4 cellular contexts compared by ENCODE assay signal in the genomic region with DNA sequence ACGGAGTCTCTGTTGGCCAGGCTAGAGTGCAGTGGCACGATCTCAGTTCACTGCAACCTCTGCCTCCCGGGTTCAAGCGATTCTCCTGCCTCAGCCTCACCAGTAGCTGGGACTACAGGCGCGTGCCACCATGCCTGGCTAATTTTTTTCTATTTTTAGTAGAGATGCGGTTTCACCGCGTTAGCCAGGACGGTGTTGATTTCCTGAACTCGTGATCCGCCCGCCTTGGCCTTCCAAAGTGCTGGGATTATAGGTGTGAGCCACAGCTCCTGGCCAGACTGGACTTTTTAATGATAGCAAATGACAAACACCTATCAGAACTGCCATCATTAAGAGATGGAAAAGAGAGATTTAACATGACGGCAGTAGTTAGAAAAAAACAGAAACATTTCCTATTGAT.
DNase-seq lines count a peak whose midpoint lies in the region; ATAC-seq and TF ChIP-seq lines count a peak whose summit lies in the region.
"Not testable (repeated sequence)": the region's sequence is repeated elsewhere in the genome, so short reads cannot be mapped to it uniquely, and the experiment has no call there.

No MANE protein-coding gene starts in this region.

- DNase-seq in RPMI7951 (ENCODE audit: low read depth) (peak; percentile 51), psoas muscle (peak; percentile 22 to 60), gastrocnemius medialis (peak; percentile 23 to 70)

- ATAC-seq in psoas muscle (peak; percentile 48 to 88 (median 78)), gastrocnemius medialis (peak; percentile 69 to 73)

- not testable (repeated sequence) for H3K27me3 ChIP-seq in psoas muscle (ENCODE audit: insufficient read depth in 3 of 3, low read length in 2 of 3); gastrocnemius medialis; skeletal muscle tissue (ENCODE audit: control insufficient read depth in 3 of 3, insufficient read depth in 3 of 3, low read length in 3 of 3)

- 47 to 74% (median 67%) methylated on average over 13 to 14 of the region's 14 CpGs for WGBS in psoas muscle, 3 donors

- not testable (repeated sequence) for TF ChIP-seq CTCF in psoas muscle (IDR thresholded peaks at IDR 0.05); gastrocnemius medialis (IDR thresholded peaks at IDR 0.05 in 4 of 5, conservative IDR thresholded peaks at IDR 0.05 in 1 of 5)

- intact Hi-C loops in psoas muscle (cut with DNase I); gastrocnemius medialis (cut with DNase I; ENCODE audit: low total_unique reads): not testable (repeated sequence)

- not testable (repeated sequence) for H3K9me3 ChIP-seq in psoas muscle; gastrocnemius medialis; skeletal muscle tissue (ENCODE audit: control insufficient read depth in 3 of 3, low read length in 3 of 3)

- not testable (repeated sequence) for H3K4me3 ChIP-seq in psoas muscle; gastrocnemius medialis; skeletal muscle tissue (ENCODE audit: low read length in 3 of 3)

- TF ChIP-seq POLR2A in gastrocnemius medialis (IDR thresholded peaks at IDR 0.05) = not testable (repeated sequence)

- in situ Hi-C loops in gastrocnemius medialis (cut with MboI; ENCODE audit: low sequenced_read_pairs in 4 of 4) = loop anchor here in 1 of 4 donors (25.0 kb wide), 1 partner anchor 111 kb away; no protein-coding TSS in a partner anchor

- not testable (repeated sequence) for H3K9ac ChIP-seq in skeletal muscle tissue (ENCODE audit: low read depth in 1 of 3, low read length in 3 of 3)

- not testable (repeated sequence) for H3K36me3 ChIP-seq in psoas muscle (ENCODE audit: insufficient read depth in 1 of 2, low read depth in 1 of 2); gastrocnemius medialis; skeletal muscle tissue (ENCODE audit: control insufficient read depth in 3 of 3, insufficient read depth in 3 of 3, low read length in 3 of 3)

- H3K4me1 ChIP-seq in psoas muscle; gastrocnemius medialis; skeletal muscle tissue (ENCODE audit: control insufficient read depth in 3 of 3, insufficient read depth in 3 of 3, low read length in 3 of 3): not testable (repeated sequence)

- peak overlapping the region; percentile 50 for H3K27ac ChIP-seq in psoas muscle
- peak overlapping the region; percentile 57 to 78 (median 68) for H3K27ac ChIP-seq in gastrocnemius medialis
- H3K27ac ChIP-seq in skeletal muscle tissue (ENCODE audit: low read depth, low read length) = peak overlapping the region; percentile 86
